In genomic region chr10:52215745-52216361, GRCh38 we compare ENCODE assay signal across 9 cellular contexts.
A peak's percentile ranks its signal among the peaks of the same experiment; 100 is the strongest.
DNase-seq lines count a peak whose midpoint lies in the region; ATAC-seq and TF ChIP-seq lines count a peak whose summit lies in the region.
"Had no signal": no experiment of that assay in that cellular context is flagged by ENCODE, and none has a peak within 500 bp of the region (broad histone marks: within the 10 kb centered on the region; RNA-seq: fewer than 3 reads in every experiment).

No MANE protein-coding gene starts in this region.

- ATAC-seq in GM21619 (IDR thresholded peaks at IDR 0.05; ENCODE audit: unreplicated experiment), result peak; percentile 60
- peak; percentile 61 to 63 for ATAC-seq in stimulated activated naive B cell treated with anti-CD40 and anti-IgM and Interleukin-4, amounts not matched to agents 10 μg/mL and 1 μg/mL and 100 μg/mL, for 72 hours (replicated peaks)

- no peak overlapping the region for H3K4me3 ChIP-seq in kidney epithelial cell (ENCODE audit: low read depth, low read length)

- peak; percentile 13 for DNase-seq in activated naive CD4-positive, alpha-beta T cell treated with Interleukin-2 at 50 U/mL for 16 hours
- DNase-seq in activated naive CD4-positive, alpha-beta T cell (lab: John Stamatoyannopoulos, UW), result no peak
- DNase-seq in HT1080 (ENCODE audit: low read depth), result peak; percentile 68
- peak; percentile 43 for DNase-seq in RWPE1 (ENCODE audit: low spot score)
- DNase-seq in MCF 10A (ENCODE audit: unreplicated experiment), result peak; percentile 79
- DNase-seq in kidney epithelial cell (ENCODE audit: low read depth), result peak; percentile 32
- DNase-seq in stimulated activated naive B cell treated with anti-CD40 and anti-IgM and Interleukin-4, amounts not matched to agents 10 μg/mL and 1 μg/mL and 100 μg/mL, for 72 hours, result peak; percentile 30

- no peaks in the 10 kb centered on the region for H3K27me3 ChIP-seq in kidney epithelial cell (ENCODE audit: control insufficient read depth, insufficient read depth, low read length)
- H3K27me3 ChIP-seq: neutrophil had no signal

- H3K9me3 Mint-ChIP-seq in MCF 10A (ENCODE audit: unreplicated experiment), result no peaks in the 10 kb centered on the region
- no peaks in the 10 kb centered on the region for H3K9me3 Mint-ChIP-seq in stimulated activated naive B cell treated with anti-CD40 and anti-IgM and Interleukin-4, amounts not matched to agents 10 μg/mL and 1 μg/mL and 100 μg/mL, for 72 hours

- TF ChIP-seq CTCF in RWPE1 (conservative IDR thresholded peaks at IDR 0.05; ENCODE audit: low read depth) (peak; percentile 71), MCF 10A (IDR thresholded peaks at IDR 0.05; ENCODE audit: unreplicated experiment) (peak; percentile 74), kidney epithelial cell (IDR thresholded peaks at IDR 0.05; ENCODE audit: insufficient read depth, low read length, poor library complexity, severe bottlenecking) (peak; percentile 61)

- H3K4me1 Mint-ChIP-seq in MCF 10A (ENCODE audit: insufficient read depth, unreplicated experiment), result no peaks in the 10 kb centered on the region
- peaks cover 18 to 27% of the 10 kb centered on the region in 2 donors for H3K4me1 Mint-ChIP-seq in stimulated activated naive B cell treated with anti-CD40 and anti-IgM and Interleukin-4, amounts not matched to agents 10 μg/mL and 1 μg/mL and 100 μg/mL, for 72 hours

- no peaks in the 10 kb centered on the region for H3K27me3 Mint-ChIP-seq in MCF 10A (ENCODE audit: insufficient read depth, unreplicated experiment)
- H3K27me3 Mint-ChIP-seq in stimulated activated naive B cell treated with anti-CD40 and anti-IgM and Interleukin-4, amounts not matched to agents 10 μg/mL and 1 μg/mL and 100 μg/mL, for 72 hours, result no peaks in the 10 kb centered on the region

- BruUV-seq in MCF 10A (replicated peaks; lab: Mats Ljungman, UMichigan), result no TSS peak

- intact Hi-C loops in MCF 10A (cut with micrococcal nuclease), result loop anchor here (1.0 to 5.0 kb wide), 4 partner anchors 214 to 1215 kb away; no protein-coding TSS in a partner anchor

- CTCF ChIA-PET in RWPE1 (lab: Yijun Ruan, JAX), result interaction anchor here (0.7 to 0.9 kb wide), 3 partner anchors 12 to 1187 kb away, joined by 3 read pairs; no protein-coding TSS in a partner anchor
- CTCF ChIA-PET in MCF 10A (lab: Yijun Ruan, JAX), result interaction anchor here (0.5 to 2.1 kb wide), 47 partner anchors 8 to 1331 kb away, joined by 3 to 15 read pairs (median 3); no protein-coding TSS in a partner anchor

- H3K36me3 ChIP-seq in kidney epithelial cell (ENCODE audit: control insufficient read depth, insufficient read depth, low read length), result no peaks in the 10 kb centered on the region
- H3K36me3 ChIP-seq: neutrophil had no signal

- POLR2A ChIA-PET in RWPE1 (lab: Yijun Ruan, JAX; ENCODE audit: low non-redundant PET), result no interaction called here
- POLR2A ChIA-PET in MCF 10A (lab: Yijun Ruan, JAX), result interaction anchor here (1.0 kb wide), 1 partner anchor 83 kb away, joined by 3 read pairs; no protein-coding TSS in a partner anchor

- H3K27ac Mint-ChIP-seq in MCF 10A (ENCODE audit: low read depth, unreplicated experiment), result no peak overlapping the region
- no peak overlapping the region for H3K27ac Mint-ChIP-seq in stimulated activated naive B cell treated with anti-CD40 and anti-IgM and Interleukin-4, amounts not matched to agents 10 μg/mL and 1 μg/mL and 100 μg/mL, for 72 hours

- H3K27ac ChIP-seq in RWPE1, result no peak overlapping the region
- H3K27ac ChIP-seq: neutrophil had no signal

- H3K4me3 Mint-ChIP-seq in MCF 10A (ENCODE audit: unreplicated experiment), result no peak overlapping the region
- H3K4me3 Mint-ChIP-seq in stimulated activated naive B cell treated with anti-CD40 and anti-IgM and Interleukin-4, amounts not matched to agents 10 μg/mL and 1 μg/mL and 100 μg/mL, for 72 hours, result no peak overlapping the region

- H3K36me3 Mint-ChIP-seq in MCF 10A (ENCODE audit: insufficient read depth, unreplicated experiment), result no peaks in the 10 kb centered on the region
- H3K36me3 Mint-ChIP-seq in stimulated activated naive B cell treated with anti-CD40 and anti-IgM and Interleukin-4, amounts not matched to agents 10 μg/mL and 1 μg/mL and 100 μg/mL, for 72 hours, result no peaks in the 10 kb centered on the region

Comparison
In these comparisons a context has a peak if more than half of its experiments do, and no peak if none do; other contexts are left out.
1. DNase-seq: peak in activated naive CD4-positive, alpha-beta T cell treated with Interleukin-2 at 50 U/mL for 16 hours (single experiment), HT1080 (single experiment), RWPE1 (single experiment), MCF 10A (single experiment), kidney epithelial cell (single experiment) and stimulated activated naive B cell treated with anti-CD40 and anti-IgM and Interleukin-4, amounts not matched to agents 10 μg/mL and 1 μg/mL and 100 μg/mL, for 72 hours (single experiment); none in activated naive CD4-positive, alpha-beta T cell (0 of 4).
2. Peak in every context shown above with its lines, with median percentiles within 50 percentile points of each other: CTCF ChIP-seq.